8 cellular contexts compared by ENCODE assay signal in the genomic region with DNA sequence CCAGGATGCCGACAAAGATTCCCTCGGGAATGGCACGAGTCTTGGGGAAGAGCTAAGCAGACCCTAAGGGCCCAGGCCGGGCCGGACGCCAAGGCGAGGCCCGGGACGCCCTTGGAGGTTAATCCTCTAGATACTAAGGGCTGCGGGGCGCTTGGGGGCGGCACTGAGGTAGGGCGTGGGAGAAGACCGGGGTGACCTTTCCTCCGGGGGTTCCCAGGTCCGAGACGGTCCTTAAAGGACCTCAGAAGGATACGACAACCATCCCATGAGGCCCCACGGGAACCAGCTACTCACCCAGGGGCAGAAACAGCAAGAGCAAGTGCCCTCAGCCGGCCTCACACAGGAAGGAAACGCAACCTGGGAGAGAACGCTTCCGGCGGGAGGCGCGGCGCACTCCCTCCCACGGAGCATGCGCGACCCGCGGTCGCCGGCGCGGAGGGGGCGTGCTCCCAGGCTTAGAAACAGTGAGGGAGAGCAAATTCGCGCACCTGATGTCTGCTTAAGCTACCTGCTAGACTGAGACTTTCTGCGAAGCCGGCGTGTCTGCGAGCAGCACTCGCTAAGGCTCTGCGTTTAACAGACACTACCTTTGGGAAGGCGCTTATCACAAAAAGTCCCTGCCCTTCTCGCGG. TPM values are rescaled to one million over a fixed set of nuclear protein-coding genes. Genes with fewer than 3 reads are reported as not detected.
DNase-seq lines count a peak whose midpoint lies in the region; ATAC-seq and TF ChIP-seq lines count a peak whose summit lies in the region.

A gene with protein sequence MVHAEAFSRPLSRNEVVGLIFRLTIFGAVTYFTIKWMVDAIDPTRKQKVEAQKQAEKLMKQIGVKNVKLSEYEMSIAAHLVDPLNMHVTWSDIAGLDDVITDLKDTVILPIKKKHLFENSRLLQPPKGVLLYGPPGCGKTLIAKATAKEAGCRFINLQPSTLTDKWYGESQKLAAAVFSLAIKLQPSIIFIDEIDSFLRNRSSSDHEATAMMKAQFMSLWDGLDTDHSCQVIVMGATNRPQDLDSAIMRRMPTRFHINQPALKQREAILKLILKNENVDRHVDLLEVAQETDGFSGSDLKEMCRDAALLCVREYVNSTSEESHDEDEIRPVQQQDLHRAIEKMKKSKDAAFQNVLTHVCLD (minus strand): TSS at position 354 of the 632 bp plus-strand sequence. CDS start 3,627 bp downstream, outside the sequence.

- H3K27ac Mint-ChIP-seq in activated naive CD4-positive, alpha-beta T cell treated with anti-CD3 and anti-CD28 coated beads, Interleukin-2, amount 50 U/mL, for 72 hours = peak within 1 kb of the TSS; percentile 98 to 99
- H3K27ac Mint-ChIP-seq in glutamatergic neuron (ENCODE audit: unreplicated experiment) = peak within 1 kb of the TSS; percentile 98

- TF ChIP-seq POLR2A in ovary (IDR thresholded peaks at IDR 0.05) (peak; percentile 32), thyroid gland (IDR thresholded peaks at IDR 0.05) (peak; percentile 35 to 87)

- peaks cover 10% of the 10 kb centered on the region for H3K4me1 Mint-ChIP-seq in glutamatergic neuron (ENCODE audit: low read depth, unreplicated experiment)

- H3K4me3 ChIP-seq in ovary (peak within 1 kb of the TSS; percentile 73), thyroid gland (replicated peaks in 1 of 3) (peak within 1 kb of the TSS; percentile 19 to 65 (median 64))

- 0 to 1% (median 0%) methylated on average over 44 to 48 of the region's 48 CpGs for WGBS in ovary, 3 donors
- 0% methylated on average over 22 to 35 of the region's 48 CpGs for WGBS in thyroid gland, 2 donors

- peak; percentile 94 for ATAC-seq in SK-N-SH treated with all-trans-retinoic acid at 6 μM for 48 hours
- ATAC-seq in activated naive CD4-positive, alpha-beta T cell treated with anti-CD3 and anti-CD28 coated beads, Interleukin-2, amount 50 U/mL, for 72 hours = peak; percentile 87 to 92

- H3K4me3 Mint-ChIP-seq in glutamatergic neuron (ENCODE audit: unreplicated experiment) = peak within 1 kb of the TSS; percentile 95

- intact Hi-C loops in ovary (cut with DNase I) (no loop called here), thyroid gland (cut with DNase I) (no loop called here)

- H3K4me1 ChIP-seq in ovary (ENCODE audit: insufficient read depth) (no peaks in the 10 kb centered on the region), thyroid gland (peaks cover 0 to 13% of the 10 kb centered on the region in 2 donors)

- peak; percentile 38 for DNase-seq in GM04503 (ENCODE audit: low read depth)
- peak; percentile 91 for DNase-seq in HEK293T (ENCODE audit: extremely low spot score)
- DNase-seq in MV-4-11 (lab: John Stamatoyannopoulos, UW) = peak; percentile 85
- peak; percentile 83 to 91 for DNase-seq in activated naive CD4-positive, alpha-beta T cell treated with anti-CD3 and anti-CD28 coated beads, Interleukin-2, amount 50 U/mL, for 72 hours (ENCODE audit: low spot score in 2 of 2)
- DNase-seq in glutamatergic neuron = peak; percentile 90
- DNase-seq in ovary = peak; percentile 73 to 86 (median 80)
- peak; percentile 84 to 87 for DNase-seq in thyroid gland

- no peaks in the 10 kb centered on the region for H3K27me3 ChIP-seq in ovary
- no peaks in the 10 kb centered on the region for H3K27me3 ChIP-seq in thyroid gland

- POLR2A ChIA-PET in HEK293T (lab: Yijun Ruan, JAX) = interaction anchor here (0.5 to 2.4 kb wide), 21 partner anchors 11 to 569 kb away, joined by 3 to 25 read pairs (median 4); partner anchors contain the start of genes KLLN and PTEN

- TF ChIP-seq CTCF in glutamatergic neuron (IDR thresholded peaks at IDR 0.05; ENCODE audit: partially characterized antibody, unreplicated experiment) (no peak), ovary (IDR thresholded peaks at IDR 0.05) (peak in 2 of 3 donors; percentile 10 to 20), thyroid gland (IDR thresholded peaks at IDR 0.05) (peak in 3 of 6 experiments; percentile 20 to 36 (median 22))

- H3K9me3 ChIP-seq in ovary (no peaks in the 10 kb centered on the region), thyroid gland (no peaks in the 10 kb centered on the region)

- H3K27ac ChIP-seq in ovary = peak within 1 kb of the TSS; percentile 43 to 54
- H3K27ac ChIP-seq in thyroid gland = peak within 1 kb of the TSS; percentile 75 to 85 (median 80)

- CTCF ChIA-PET in HEK293T (lab: Yijun Ruan, JAX) = interaction anchor here (0.6 to 1.0 kb wide), 2 partner anchors 114 to 571 kb away, joined by 3 read pairs; no protein-coding TSS in a partner anchor

- no peak for TF ChIP-seq EP300 in ovary (IDR thresholded peaks at IDR 0.05)

- H3K36me3 ChIP-seq in ovary (no peaks in the 10 kb centered on the region), thyroid gland (no peaks in the 10 kb centered on the region)

- H3K36me3 Mint-ChIP-seq in activated naive CD4-positive, alpha-beta T cell treated with anti-CD3 and anti-CD28 coated beads, Interleukin-2, amount 50 U/mL, for 72 hours = peaks cover 10% of the 10 kb centered on the region in 2 donors
- H3K36me3 Mint-ChIP-seq in glutamatergic neuron (ENCODE audit: unreplicated experiment) = no peaks in the 10 kb centered on the region

- H3K27me3 Mint-ChIP-seq in glutamatergic neuron (ENCODE audit: unreplicated experiment) = peaks cover 3% of the 10 kb centered on the region

- H3K9me3 Mint-ChIP-seq in activated naive CD4-positive, alpha-beta T cell treated with anti-CD3 and anti-CD28 coated beads, Interleukin-2, amount 50 U/mL, for 72 hours = no peaks in the 10 kb centered on the region
- H3K9me3 Mint-ChIP-seq in glutamatergic neuron (ENCODE audit: unreplicated experiment) = peaks cover 4% of the 10 kb centered on the region

TF ChIP-seq in HEK293T, 16 proteins besides CTCF, POLR2A, EP300 and RAD21:
- no peak for TF ChIP-seq TARDBP (IDR thresholded peaks at IDR 0.05)
- no peak for TF ChIP-seq FOXM1 (IDR thresholded peaks at IDR 0.05; ENCODE audit: borderline replicate concordance)
- peak; percentile 72 for TF ChIP-seq L3MBTL2 (conservative IDR thresholded peaks at IDR 0.05)
- no peak for TF ChIP-seq SP1 (IDR thresholded peaks at IDR 0.05)

TF ChIP-seq in SK-N-SH treated with all-trans-retinoic acid at 6 μM for 48 hours, 23 proteins besides CTCF, POLR2A, EP300 and RAD21:
- TF ChIP-seq RARB (CRISPR knock-in tag; IDR thresholded peaks at IDR 0.05) (no peak), ZFP3 (CRISPR knock-in tag; IDR thresholded peaks at IDR 0.05) (no peak), ARNTL (CRISPR knock-in tag; IDR thresholded peaks at IDR 0.05; ENCODE audit: borderline replicate concordance, low read depth) (no peak), SNAI2 (CRISPR knock-in tag; IDR thresholded peaks at IDR 0.05) (no peak), OSR1 (CRISPR knock-in tag; IDR thresholded peaks at IDR 0.05) (no peak), ZNF70 (CRISPR knock-in tag; IDR thresholded peaks at IDR 0.05) (0 out of 2 replicates have a peak, but pooled peaks have one; percentile 48)

RNA-seq across cellular contexts. Expression of the gene that starts here (rescaled TPM):
- total RNA-seq in activated naive CD4-positive, alpha-beta T cell treated with anti-CD3 and anti-CD28 coated beads, Interleukin-2, amount 50 U/mL, for 72 hours = 10 to 100 TPM; 35.0 to 51.6 TPM
- total RNA-seq in glutamatergic neuron (ENCODE audit: unreplicated experiment) (79.0 TPM), ovary (10 to 100 TPM; 23.1 to 51.0 (median 39.1) TPM), thyroid gland (10 to 100 TPM; 40.3 to 72.1 (median 53.7) TPM)
- 10 to 100 TPM; 21.5 to 40.7 TPM for polyA plus RNA-seq in ovary

Comparison
In these comparisons a context has a peak if more than half of its experiments do, and no peak if none do; other contexts are left out.
1. Peak in every context shown above with its lines: DNase-seq, ATAC-seq, H3K4me3 ChIP-seq and H3K27ac ChIP-seq.
2. DNase-seq: peak in every context shown above with its lines; median percentile 91 in HEK293T; 90 in glutamatergic neuron; 87 in activated naive CD4-positive, alpha-beta T cell treated with anti-CD3 and anti-CD28 coated beads, Interleukin-2, amount 50 U/mL, for 72 hours; 86 in thyroid gland; 85 in MV-4-11; 80 in ovary; 38 in GM04503.